ENCODE assay signal across 2 cellular contexts in genomic region chr17:68148936-68149335, GRCh38.
TF ChIP-seq lines count a peak whose summit lies in the region.

No MANE protein-coding gene starts in this region.

TF ChIP-seq in HEK293, 187 proteins besides CTCF, POLR2A, EP300 and RAD21:
- no peak for TF ChIP-seq ZNF175 (tag by site-specific recombination; IDR thresholded peaks at IDR 0.05)
- TF ChIP-seq PRDM1 (tag by site-specific recombination; IDR thresholded peaks at IDR 0.05): peak; percentile 79
TF ChIP-seq in HEK293: peak in this region for 1.

TF ChIP-seq in K562, 482 proteins besides CTCF, POLR2A, EP300 and RAD21:
- TF ChIP-seq TCF3 (CRISPR knock-in tag; IDR thresholded peaks at IDR 0.05) (peak; percentile 17; the same call in 1 of the 2 replicates), MCM5 (IDR thresholded peaks at IDR 0.05; ENCODE audit: low read depth) (no peak), CBFA2T3 (IDR thresholded peaks at IDR 0.05) (0 out of 2 replicates have a peak, but pooled peaks have one; percentile 18), SMARCA4 (IDR thresholded peaks at IDR 0.05) (0 out of 2 replicates have a peak, but pooled peaks have one; percentile 19), TAL1 (IDR thresholded peaks at IDR 0.05) (peak; percentile 40; the same call in 1 of the 2 replicates), ARID1B (IDR thresholded peaks at IDR 0.05) (peak; percentile 53; the same call in 1 of the 2 replicates), MEF2D (tag; conservative IDR thresholded peaks at IDR 0.05; ENCODE audit: low read depth) (no peak), LARP7 (IDR thresholded peaks at IDR 0.05) (no peak)
